Comparison of ENCODE assay signal across 1 cellular context in the genomic region with DNA sequence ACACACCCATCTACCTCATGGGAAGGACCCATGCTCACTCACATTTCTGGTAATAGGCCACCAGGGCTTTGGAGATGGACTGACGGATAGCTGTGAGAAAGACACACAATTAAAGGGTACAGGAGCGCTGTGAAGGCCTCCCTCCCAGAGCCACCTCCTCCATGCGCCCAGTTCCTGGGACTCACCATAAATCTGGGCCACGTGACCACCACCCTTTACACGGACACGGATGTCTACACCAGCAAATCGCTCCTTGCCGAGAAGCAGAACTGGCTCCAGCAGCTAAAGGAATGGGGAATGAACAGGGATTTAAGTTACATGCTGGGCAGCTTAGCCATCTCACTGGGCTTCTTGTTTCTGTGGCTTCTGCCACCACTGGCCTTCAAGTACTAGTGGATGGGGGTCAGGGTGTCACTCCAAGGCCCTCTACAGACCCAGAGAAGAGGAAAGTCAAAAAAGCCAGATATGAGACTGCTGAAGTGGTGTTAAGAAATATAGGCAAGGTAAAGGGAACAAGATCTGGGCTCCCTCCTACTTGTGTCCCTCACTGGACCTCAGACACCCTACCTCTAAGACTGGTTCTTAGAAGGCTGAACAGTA.
TF ChIP-seq lines count a peak whose summit lies in the region.

No MANE protein-coding gene starts in this region.

TF ChIP-seq in GM12878, 131 proteins besides CTCF, POLR2A, EP300 and RAD21:
- TF ChIP-seq RCOR1 (conservative IDR thresholded peaks at IDR 0.05; ENCODE audit: low read depth, low read length) (no peak), SMAD5 (IDR thresholded peaks at IDR 0.05; ENCODE audit: low read depth) (peak; percentile 36; the same call in 1 of the 2 replicates), LARP7 (IDR thresholded peaks at IDR 0.05) (no peak), POLR2AphosphoS5 (IDR thresholded peaks at IDR 0.05; ENCODE audit: low read length) (peak; percentile 12; the same call in 1 of the 2 replicates), ZZZ3 (IDR thresholded peaks at IDR 0.05; ENCODE audit: control insufficient read depth, insufficient read length, low read depth) (no peak), SMC3 (IDR thresholded peaks at IDR 0.05; ENCODE audit: borderline replicate concordance, low read length) (no peak), GABPA (IDR thresholded peaks at IDR 0.05; ENCODE audit: low read depth) (no peak)
- TF ChIP-seq, protein P1, sequence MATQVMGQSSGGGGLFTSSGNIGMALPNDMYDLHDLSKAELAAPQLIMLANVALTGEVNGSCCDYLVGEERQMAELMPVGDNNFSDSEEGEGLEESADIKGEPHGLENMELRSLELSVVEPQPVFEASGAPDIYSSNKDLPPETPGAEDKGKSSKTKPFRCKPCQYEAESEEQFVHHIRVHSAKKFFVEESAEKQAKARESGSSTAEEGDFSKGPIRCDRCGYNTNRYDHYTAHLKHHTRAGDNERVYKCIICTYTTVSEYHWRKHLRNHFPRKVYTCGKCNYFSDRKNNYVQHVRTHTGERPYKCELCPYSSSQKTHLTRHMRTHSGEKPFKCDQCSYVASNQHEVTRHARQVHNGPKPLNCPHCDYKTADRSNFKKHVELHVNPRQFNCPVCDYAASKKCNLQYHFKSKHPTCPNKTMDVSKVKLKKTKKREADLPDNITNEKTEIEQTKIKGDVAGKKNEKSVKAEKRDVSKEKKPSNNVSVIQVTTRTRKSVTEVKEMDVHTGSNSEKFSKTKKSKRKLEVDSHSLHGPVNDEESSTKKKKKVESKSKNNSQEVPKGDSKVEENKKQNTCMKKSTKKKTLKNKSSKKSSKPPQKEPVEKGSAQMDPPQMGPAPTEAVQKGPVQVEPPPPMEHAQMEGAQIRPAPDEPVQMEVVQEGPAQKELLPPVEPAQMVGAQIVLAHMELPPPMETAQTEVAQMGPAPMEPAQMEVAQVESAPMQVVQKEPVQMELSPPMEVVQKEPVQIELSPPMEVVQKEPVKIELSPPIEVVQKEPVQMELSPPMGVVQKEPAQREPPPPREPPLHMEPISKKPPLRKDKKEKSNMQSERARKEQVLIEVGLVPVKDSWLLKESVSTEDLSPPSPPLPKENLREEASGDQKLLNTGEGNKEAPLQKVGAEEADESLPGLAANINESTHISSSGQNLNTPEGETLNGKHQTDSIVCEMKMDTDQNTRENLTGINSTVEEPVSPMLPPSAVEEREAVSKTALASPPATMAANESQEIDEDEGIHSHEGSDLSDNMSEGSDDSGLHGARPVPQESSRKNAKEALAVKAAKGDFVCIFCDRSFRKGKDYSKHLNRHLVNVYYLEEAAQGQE (IDR thresholded peaks at IDR 0.05; ENCODE audit: low read depth, low read length): no peak
- TF ChIP-seq, protein P2, sequence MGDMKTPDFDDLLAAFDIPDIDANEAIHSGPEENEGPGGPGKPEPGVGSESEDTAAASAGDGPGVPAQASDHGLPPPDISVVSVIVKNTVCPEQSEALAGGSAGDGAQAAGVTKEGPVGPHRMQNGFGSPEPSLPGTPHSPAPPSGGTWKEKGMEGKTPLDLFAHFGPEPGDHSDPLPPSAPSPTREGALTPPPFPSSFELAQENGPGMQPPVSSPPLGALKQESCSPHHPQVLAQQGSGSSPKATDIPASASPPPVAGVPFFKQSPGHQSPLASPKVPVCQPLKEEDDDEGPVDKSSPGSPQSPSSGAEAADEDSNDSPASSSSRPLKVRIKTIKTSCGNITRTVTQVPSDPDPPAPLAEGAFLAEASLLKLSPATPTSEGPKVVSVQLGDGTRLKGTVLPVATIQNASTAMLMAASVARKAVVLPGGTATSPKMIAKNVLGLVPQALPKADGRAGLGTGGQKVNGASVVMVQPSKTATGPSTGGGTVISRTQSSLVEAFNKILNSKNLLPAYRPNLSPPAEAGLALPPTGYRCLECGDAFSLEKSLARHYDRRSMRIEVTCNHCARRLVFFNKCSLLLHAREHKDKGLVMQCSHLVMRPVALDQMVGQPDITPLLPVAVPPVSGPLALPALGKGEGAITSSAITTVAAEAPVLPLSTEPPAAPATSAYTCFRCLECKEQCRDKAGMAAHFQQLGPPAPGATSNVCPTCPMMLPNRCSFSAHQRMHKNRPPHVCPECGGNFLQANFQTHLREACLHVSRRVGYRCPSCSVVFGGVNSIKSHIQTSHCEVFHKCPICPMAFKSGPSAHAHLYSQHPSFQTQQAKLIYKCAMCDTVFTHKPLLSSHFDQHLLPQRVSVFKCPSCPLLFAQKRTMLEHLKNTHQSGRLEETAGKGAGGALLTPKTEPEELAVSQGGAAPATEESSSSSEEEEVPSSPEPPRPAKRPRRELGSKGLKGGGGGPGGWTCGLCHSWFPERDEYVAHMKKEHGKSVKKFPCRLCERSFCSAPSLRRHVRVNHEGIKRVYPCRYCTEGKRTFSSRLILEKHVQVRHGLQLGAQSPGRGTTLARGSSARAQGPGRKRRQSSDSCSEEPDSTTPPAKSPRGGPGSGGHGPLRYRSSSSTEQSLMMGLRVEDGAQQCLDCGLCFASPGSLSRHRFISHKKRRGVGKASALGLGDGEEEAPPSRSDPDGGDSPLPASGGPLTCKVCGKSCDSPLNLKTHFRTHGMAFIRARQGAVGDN (IDR thresholded peaks at IDR 0.05): no peak
- TF ChIP-seq, protein P3, sequence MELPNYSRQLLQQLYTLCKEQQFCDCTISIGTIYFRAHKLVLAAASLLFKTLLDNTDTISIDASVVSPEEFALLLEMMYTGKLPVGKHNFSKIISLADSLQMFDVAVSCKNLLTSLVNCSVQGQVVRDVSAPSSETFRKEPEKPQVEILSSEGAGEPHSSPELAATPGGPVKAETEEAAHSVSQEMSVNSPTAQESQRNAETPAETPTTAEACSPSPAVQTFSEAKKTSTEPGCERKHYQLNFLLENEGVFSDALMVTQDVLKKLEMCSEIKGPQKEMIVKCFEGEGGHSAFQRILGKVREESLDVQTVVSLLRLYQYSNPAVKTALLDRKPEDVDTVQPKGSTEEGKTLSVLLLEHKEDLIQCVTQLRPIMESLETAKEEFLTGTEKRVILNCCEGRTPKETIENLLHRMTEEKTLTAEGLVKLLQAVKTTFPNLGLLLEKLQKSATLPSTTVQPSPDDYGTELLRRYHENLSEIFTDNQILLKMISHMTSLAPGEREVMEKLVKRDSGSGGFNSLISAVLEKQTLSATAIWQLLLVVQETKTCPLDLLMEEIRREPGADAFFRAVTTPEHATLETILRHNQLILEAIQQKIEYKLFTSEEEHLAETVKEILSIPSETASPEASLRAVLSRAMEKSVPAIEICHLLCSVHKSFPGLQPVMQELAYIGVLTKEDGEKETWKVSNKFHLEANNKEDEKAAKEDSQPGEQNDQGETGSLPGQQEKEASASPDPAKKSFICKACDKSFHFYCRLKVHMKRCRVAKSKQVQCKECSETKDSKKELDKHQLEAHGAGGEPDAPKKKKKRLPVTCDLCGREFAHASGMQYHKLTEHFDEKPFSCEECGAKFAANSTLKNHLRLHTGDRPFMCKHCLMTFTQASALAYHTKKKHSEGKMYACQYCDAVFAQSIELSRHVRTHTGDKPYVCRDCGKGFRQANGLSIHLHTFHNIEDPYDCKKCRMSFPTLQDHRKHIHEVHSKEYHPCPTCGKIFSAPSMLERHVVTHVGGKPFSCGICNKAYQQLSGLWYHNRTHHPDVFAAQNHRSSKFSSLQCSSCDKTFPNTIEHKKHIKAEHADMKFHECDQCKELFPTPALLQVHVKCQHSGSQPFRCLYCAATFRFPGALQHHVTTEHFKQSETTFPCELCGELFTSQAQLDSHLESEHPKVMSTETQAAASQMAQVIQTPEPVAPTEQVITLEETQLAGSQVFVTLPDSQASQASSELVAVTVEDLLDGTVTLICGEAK (IDR thresholded peaks at IDR 0.05; ENCODE audit: borderline replicate concordance): no peak
